In the genomic region with DNA sequence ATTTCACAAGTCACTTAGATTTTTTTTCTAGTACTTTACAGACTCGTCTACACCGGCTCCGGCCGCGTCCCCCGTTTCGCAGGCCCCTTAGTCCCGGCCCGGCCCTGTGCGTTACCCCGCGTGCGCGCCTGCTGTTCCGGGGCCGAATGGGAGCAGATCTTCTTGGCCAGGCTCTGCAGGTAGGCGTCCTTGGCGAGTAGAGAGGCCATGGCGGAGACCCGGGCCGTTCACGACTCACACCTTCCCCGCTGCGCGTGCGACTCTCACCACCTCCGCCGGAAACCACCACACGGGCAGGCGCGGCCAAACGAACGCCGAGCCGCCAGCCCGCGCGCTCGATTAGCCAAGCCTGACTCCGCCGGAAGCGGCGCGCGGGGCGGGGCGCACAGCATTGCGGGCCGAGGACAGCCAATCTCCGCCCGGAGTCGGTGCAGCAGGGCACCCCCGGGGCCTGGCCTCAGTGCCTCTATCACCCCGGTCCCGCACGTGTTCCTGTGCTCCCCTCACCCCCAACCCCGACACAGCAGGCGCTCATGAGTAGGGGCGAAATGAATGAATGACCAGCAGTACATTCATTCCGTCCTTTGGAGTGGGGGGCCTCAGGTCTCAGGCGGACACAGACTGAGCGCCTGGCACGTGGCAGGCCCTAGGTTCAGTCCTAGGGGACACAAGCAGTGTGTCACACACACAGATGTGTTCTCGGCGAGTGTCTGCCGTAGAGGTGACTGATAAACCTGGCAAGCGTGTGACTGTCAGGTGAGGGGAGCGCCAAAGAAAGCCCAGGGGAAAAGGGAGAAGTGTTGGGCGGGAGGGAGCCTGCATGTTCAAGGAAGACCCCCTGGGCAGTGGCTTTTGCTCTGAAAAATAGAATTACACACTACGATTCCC, we compare ENCODE assay signal across 8 cellular contexts. TPM values are rescaled to one million over a fixed set of nuclear protein-coding genes. Genes with fewer than 3 reads are reported as not detected.
DNase-seq lines count a peak whose midpoint lies in the region; ATAC-seq and TF ChIP-seq lines count a peak whose summit lies in the region.

A gene (minus strand): TSS at position 265 of the 888 bp plus-strand sequence. CDS start 56 bp downstream, at position 209.

- TF ChIP-seq POLR2A in GM15510 (IDR thresholded peaks at IDR 0.05; ENCODE audit: borderline replicate concordance, extremely low read depth, insufficient read length) (peak; percentile 80), transverse colon (IDR thresholded peaks at IDR 0.05) (peak; percentile 81)

- TF ChIP-seq CTCF in transverse colon (IDR thresholded peaks at IDR 0.05), result peak in 2 of 5 experiments; percentile 1 to 10

- intact Hi-C loops in cardiac septum (cut with DNase I), result loop anchor here (1.0 to 5.0 kb wide), 3 partner anchors 13 to 81 kb away; a partner anchor contains a TSS
- intact Hi-C loops in transverse colon (cut with DNase I; ENCODE audit: low total_unique reads), result no loop called here

- DNase-seq in NCI-H1694 (lab: John Stamatoyannopoulos, UW) (peak; percentile 77), T-helper 1 cell (peak; percentile 85 to 93 (median 92)), cardiac septum (ENCODE audit: low spot score) (peak; percentile 95), pons (ENCODE audit: low spot score) (peak; percentile 81), transverse colon (peak; percentile 95)

- peaks cover 0 to 29% (median 14%) of the 10 kb centered on the region in 4 donors for H3K36me3 ChIP-seq in transverse colon

- no peaks in the 10 kb centered on the region for H3K9me3 ChIP-seq in transverse colon

- H3K4me3 ChIP-seq in transverse colon, result peak within 1 kb of the TSS; percentile 74 to 96 (median 92)

- peaks cover 11 to 34% (median 30%) of the 10 kb centered on the region in 4 donors for H3K4me1 ChIP-seq in transverse colon

- no peak for TF ChIP-seq EP300 in transverse colon (IDR thresholded peaks at IDR 0.05; ENCODE audit: low read depth)

- no peaks in the 10 kb centered on the region for H3K27me3 ChIP-seq in transverse colon

- ATAC-seq in HG02885 (IDR thresholded peaks at IDR 0.05; ENCODE audit: poor library complexity, unreplicated experiment), result peak; percentile 89

- in situ Hi-C loops in transverse colon (cut with MboI; ENCODE audit: low pct_ligation_motif_present in 1 of 4, low pct_unique_long_range_greater_than_20kb in 1 of 4, low sequenced_read_pairs in 3 of 4), result loop anchor here in 1 of 4 donors (25.0 kb wide), 1 partner anchor 299 kb away; a partner anchor contains a TSS

- 3 to 6% (median 5%) methylated on average over 69 to 70 of the region's 70 CpGs for WGBS in adipose tissue, 3 donors
- WGBS in transverse colon (ENCODE audit: low coverage in 1 of 2), 2 donors, result 0 to 11% methylated on average over 3 to 46 of the region's 70 CpGs

- no peak within 1 kb of the TSS for H3K27ac ChIP-seq in adipose tissue (ENCODE audit: low read depth, low read length)
- H3K27ac ChIP-seq in transverse colon, result peak within 1 kb of the TSS; percentile 83 to 91 (median 89)

RNA-seq across cellular contexts. Expression of the gene that starts here (rescaled TPM):
- polyA plus RNA-seq in adipose tissue, result 10 to 100 TPM; 14.1 to 21.7 (median 14.1) TPM
- total RNA-seq in cardiac septum (14.2 TPM), transverse colon (10 to 100 TPM; 18.1 to 61.3 (median 22.5) TPM)
